In genomic region chr1:4022715-4023114, GRCh38 we compare ENCODE assay signal across 20 cellular contexts.
DNase-seq lines count a peak whose midpoint lies in the region; ATAC-seq, FAIRE-seq and TF ChIP-seq lines count a peak whose summit lies in the region.
"Had no signal": no experiment of that assay in that cellular context is flagged by ENCODE, and none has a peak within 500 bp of the region (broad histone marks: within the 10 kb centered on the region; RNA-seq: fewer than 3 reads in every experiment).

No MANE protein-coding gene starts in this region.

- H3K4me2 ChIP-seq in H1 (ENCODE audit: insufficient read depth in 1 of 2, low read depth in 2 of 2, low read length in 2 of 2) (no peak overlapping the region), neural progenitor cell (no peak overlapping the region)
- H3K4me2 ChIP-seq: A549 had no signal

- no peak overlapping the region for H4K5ac ChIP-seq in H1 (ENCODE audit: insufficient read length, low read depth, low read length)

- 0 out of 2 replicates have a peak overlapping the region, but pooled peaks have one; percentile 18 for H2BK5ac ChIP-seq in H1 (ENCODE audit: low read depth, low read length)

- no peak overlapping the region for H4K91ac ChIP-seq in H1 (replicated peaks; ENCODE audit: insufficient read length, low read length)

- no peak overlapping the region for H2BK120ac ChIP-seq in H1 (replicated peaks; ENCODE audit: low read depth, low read length)

- H2AFZ ChIP-seq in H1 (ENCODE audit: low read length) (no peak overlapping the region), neural progenitor cell (replicated peaks) (no peak overlapping the region)

- intact Hi-C loops in aorta (cut with DNase I), result no loop called here
- intact Hi-C loops in activated CD4-positive, alpha-beta memory T cell treated with anti-CD3 and anti-CD28 coated beads for 36 hours (cut with micrococcal nuclease), result no loop called here

- CTCF ChIA-PET in H1 (lab: Charles Lee; ENCODE audit: partially characterized antibody), result interaction anchor here (0.7 kb wide), 1 partner anchor 112 kb away, joined by 3 read pairs; no protein-coding TSS in a partner anchor
- CTCF ChIA-PET in activated CD4-positive, alpha-beta memory T cell treated with anti-CD3 and anti-CD28 coated beads for 36 hours (lab: Charles Lee), result no interaction called here

- H3K4me1 ChIP-seq in H1 (replicated peaks in 1 of 4; ENCODE audit: control insufficient read depth in 3 of 4, insufficient read depth in 4 of 4, low read length in 3 of 4) (peaks cover 0 to 6% (median 2%) of the 10 kb centered on the region in 4 experiments; a peak in 4 of 7 replicates), neural progenitor cell (peaks cover 7% of the 10 kb centered on the region), aorta (ENCODE audit: control insufficient read depth in 1 of 2, insufficient read depth in 2 of 2, low read length in 2 of 2) (no peaks in the 10 kb centered on the region)
- H3K4me1 ChIP-seq: A549 had no signal

- no peaks in the 10 kb centered on the region for H3K23me2 ChIP-seq in H1 (ENCODE audit: low read depth, low read length)

- H3K18ac ChIP-seq in H1 (ENCODE audit: extremely low read depth, low read length), result no peak overlapping the region; the same call in 1 of the 2 replicates

- no peak for TF ChIP-seq RAD21 in H1 (IDR thresholded peaks at IDR 0.05 in 1 of 2, conservative IDR thresholded peaks at IDR 0.05 in 1 of 2; ENCODE audit: low read depth in 2 of 2, low read length in 2 of 2)

- H4K8ac ChIP-seq in H1 (ENCODE audit: extremely low read depth, insufficient read depth, low read length), result 0 out of 2 replicates have a peak overlapping the region, but pooled peaks have one; percentile 40

- H2BK12ac ChIP-seq in H1 (ENCODE audit: low read depth, low read length), result no peak overlapping the region

- FAIRE-seq in H1 (lab: Jason Lieb, UNC), result no peak
- FAIRE-seq: A549, GM12878, HTR-8/SVneo had no signal

- POLR2A ChIA-PET in H1 (lab: Charles Lee; ENCODE audit: partially characterized antibody), result no interaction called here
- POLR2A ChIA-PET in activated CD4-positive, alpha-beta memory T cell treated with anti-CD3 and anti-CD28 coated beads for 36 hours (lab: Charles Lee), result no interaction called here

- peak; percentile 33 for DNase-seq in activated effector memory CD4-positive, alpha-beta T cell treated with anti-CD3 and anti-CD28 coated beads, Interleukin-2, amount 50 U/mL, for 16 hours
- DNase-seq in activated effector memory CD4-positive, alpha-beta T cell treated with Interleukin-2 at 50 U/mL for 16 hours, result no peak
- DNase-seq in H1 (ENCODE audit: low read depth in 1 of 2, low spot score in 2 of 2) (no peak), neural progenitor cell (ENCODE audit: low spot score) (no peak), aorta (no peak)
- DNase-seq in activated T-cell treated with anti-CD3 and anti-CD28 coated beads, Interleukin-2, amount 50 U/mL, for 24 hours, result no peak
- DNase-seq in activated CD4-positive, alpha-beta memory T cell treated with anti-CD3 and anti-CD28 coated beads for 36 hours, result no peak
- DNase-seq: AML-193; CD8-positive, alpha-beta memory T cell; COR-L47; DMS 273 treated with DMSO at 0.1 percent for 48 hours; DMS53; DND-41; EL; GOT3; H9 had no signal

- H3K4me3 ChIP-seq in H1 (ENCODE audit: extremely low read depth in 1 of 4, insufficient read depth in 2 of 4, low read depth in 3 of 4, low read length in 4 of 4) (no peak overlapping the region), neural progenitor cell (no peak overlapping the region), aorta (ENCODE audit: low read length in 2 of 2) (no peak overlapping the region)
- H3K4me3 ChIP-seq: A549, GM12878 had no signal

- no peaks in the 10 kb centered on the region for H3K36me3 Mint-ChIP-seq in neural progenitor cell
- no peaks in the 10 kb centered on the region for H3K36me3 Mint-ChIP-seq in activated T-cell treated with anti-CD3 and anti-CD28 coated beads, Interleukin-2, amount 50 U/mL, for 24 hours (ENCODE audit: low read depth)
- no peaks in the 10 kb centered on the region for H3K36me3 Mint-ChIP-seq in activated CD4-positive, alpha-beta memory T cell treated with anti-CD3 and anti-CD28 coated beads for 36 hours
- H3K36me3 Mint-ChIP-seq: CD8-positive, alpha-beta memory T cell had no signal

- no peak overlapping the region for H2BK15ac ChIP-seq in H1 (ENCODE audit: low read length)

- WGBS in H1 (ENCODE audit: extremely low coverage in 1 of 2, insufficient coverage in 1 of 2, insufficient read length in 1 of 2, insufficient replicate concordance in 2 of 2, low coverage in 1 of 2, low lambda C conversion rate in 2 of 2, missing lambda C conversion rate in 1 of 2), 2 experiments, result 89% methylated on average over 14 of the region's 14 CpGs; no CpG with 5 or more reads in 1 of the 2 experiments
- 80 to 84% methylated on average over 14 of the region's 14 CpGs for WGBS in aorta, 2 donors

- no peak overlapping the region for H3K14ac ChIP-seq in H1 (ENCODE audit: insufficient read length)

- no peak overlapping the region for H3K23ac ChIP-seq in H1 (ENCODE audit: insufficient read length)

- no peak overlapping the region for H3K56ac ChIP-seq in H1 (replicated peaks; ENCODE audit: insufficient read length, low read depth, low read length)

- no peaks in the 10 kb centered on the region for H3K9me3 ChIP-seq in H1 (ENCODE audit: insufficient read depth in 2 of 2, low read depth in 1 of 2, low read length in 1 of 2)
- no peaks in the 10 kb centered on the region for H3K9me3 ChIP-seq in neural progenitor cell (ENCODE audit: low read depth)
- no peaks in the 10 kb centered on the region for H3K9me3 ChIP-seq in aorta (ENCODE audit: control insufficient read depth, low read length)
- H3K9me3 ChIP-seq: A549 had no signal

- no peaks in the 10 kb centered on the region for H3K36me3 ChIP-seq in H1 (ENCODE audit: control insufficient read depth in 2 of 4, insufficient read depth in 4 of 4, low read length in 3 of 4)
- no peaks in the 10 kb centered on the region for H3K36me3 ChIP-seq in neural progenitor cell
- H3K36me3 ChIP-seq in aorta (ENCODE audit: control insufficient read depth in 1 of 2, insufficient read depth in 2 of 2, low read length in 1 of 2), result no peaks in the 10 kb centered on the region

- H3K27ac ChIP-seq in H1 (ENCODE audit: low read depth, low read length) (no peak overlapping the region), neural progenitor cell (no peak overlapping the region), aorta (ENCODE audit: low read depth in 1 of 2, low read length in 2 of 2) (no peak overlapping the region)
- H3K27ac ChIP-seq: 22Rv1, A549 had no signal

- TF ChIP-seq POLR2A in H1 (IDR thresholded peaks at IDR 0.05; ENCODE audit: control extremely low read depth in 1 of 2, low read depth in 2 of 2, low read length in 2 of 2), result no peak

- no peak overlapping the region for H3K27ac Mint-ChIP-seq in neural progenitor cell
- no peak overlapping the region for H3K27ac Mint-ChIP-seq in activated T-cell treated with anti-CD3 and anti-CD28 coated beads, Interleukin-2, amount 50 U/mL, for 24 hours
- H3K27ac Mint-ChIP-seq in activated CD4-positive, alpha-beta memory T cell treated with anti-CD3 and anti-CD28 coated beads for 36 hours, result no peak overlapping the region
- H3K27ac Mint-ChIP-seq: CD8-positive, alpha-beta memory T cell; H9 had no signal

- H3F3A ChIP-seq in neural progenitor cell (ENCODE audit: low read depth), result no peaks in the 10 kb centered on the region

- H2BK20ac ChIP-seq in H1 (ENCODE audit: low read length), result no peak overlapping the region

- TF ChIP-seq CTCF in H1 (IDR thresholded peaks at IDR 0.05; ENCODE audit: control extremely low read depth in 1 of 3, insufficient read depth in 1 of 3, low read depth in 1 of 3, low read length in 3 of 3), result no peak
- TF ChIP-seq CTCF in neural progenitor cell (IDR thresholded peaks at IDR 0.05), result no peak

- H3K4ac ChIP-seq in H1 (replicated peaks; ENCODE audit: insufficient read length, low read depth, low read length), result no peak overlapping the region

- peak overlapping the region; percentile 58 for H3K4me3 Mint-ChIP-seq in neural progenitor cell
- H3K4me3 Mint-ChIP-seq in activated T-cell treated with anti-CD3 and anti-CD28 coated beads, Interleukin-2, amount 50 U/mL, for 24 hours, result no peak overlapping the region
- no peak overlapping the region for H3K4me3 Mint-ChIP-seq in activated CD4-positive, alpha-beta memory T cell treated with anti-CD3 and anti-CD28 coated beads for 36 hours
- H3K4me3 Mint-ChIP-seq: CD8-positive, alpha-beta memory T cell; H9 had no signal

- no peak for TF ChIP-seq EP300 in H1 (IDR thresholded peaks at IDR 0.05; ENCODE audit: borderline replicate concordance in 1 of 2, low read depth in 2 of 2, low read length in 2 of 2)

- no peaks in the 10 kb centered on the region for H3K9me3 Mint-ChIP-seq in neural progenitor cell
- no peaks in the 10 kb centered on the region for H3K9me3 Mint-ChIP-seq in activated T-cell treated with anti-CD3 and anti-CD28 coated beads, Interleukin-2, amount 50 U/mL, for 24 hours
- no peaks in the 10 kb centered on the region for H3K9me3 Mint-ChIP-seq in activated CD4-positive, alpha-beta memory T cell treated with anti-CD3 and anti-CD28 coated beads for 36 hours
- H3K9me3 Mint-ChIP-seq: H9 had no signal

- H2AK5ac ChIP-seq in H1 (ENCODE audit: low read depth, low read length), result no peak overlapping the region

- H3K9ac ChIP-seq in H1 (replicated peaks in 1 of 4; ENCODE audit: extremely low read depth in 1 of 4, low read depth in 3 of 4, low read length in 3 of 4), result no peak overlapping the region
- no peak overlapping the region for H3K9ac ChIP-seq in neural progenitor cell

- no peaks in the 10 kb centered on the region; the same call in 1 of the 2 replicates for H3K79me1 ChIP-seq in H1 (ENCODE audit: low read depth, low read length)

- H3K27me3 ChIP-seq in H1 (replicated peaks in 1 of 4; ENCODE audit: control insufficient read depth in 3 of 4, extremely low read depth in 1 of 4, insufficient read depth in 3 of 4, low read length in 3 of 4) (0 out of 7 replicates have a peak, but pooled peaks cover 0 to under 1% (median 0%) of the 10 kb centered on the region in 4 experiments), neural progenitor cell (no peaks in the 10 kb centered on the region), aorta (ENCODE audit: control insufficient read depth in 1 of 2, insufficient read depth in 2 of 2, low read length in 1 of 2) (no peaks in the 10 kb centered on the region)

- H4K20me1 ChIP-seq in H1 (replicated peaks in 1 of 2; ENCODE audit: control insufficient read depth in 1 of 2, insufficient read depth in 2 of 2, low read length in 2 of 2) (no peaks in the 10 kb centered on the region), neural progenitor cell (ENCODE audit: low read depth) (no peaks in the 10 kb centered on the region)

- ATAC-seq in aorta (ENCODE audit: low FRiP score), result no peak
- ATAC-seq: A549, GM12878 had no signal

- no peaks in the 10 kb centered on the region for H3K79me2 ChIP-seq in H1 (ENCODE audit: control insufficient read depth in 1 of 2, insufficient read depth in 2 of 2, low read length in 2 of 2)
- no peaks in the 10 kb centered on the region for H3K79me2 ChIP-seq in neural progenitor cell (ENCODE audit: low read depth)

- H3K27me3 Mint-ChIP-seq in neural progenitor cell (ENCODE audit: insufficient read depth, low read depth), result peaks cover 10% of the 10 kb centered on the region
- H3K27me3 Mint-ChIP-seq in activated T-cell treated with anti-CD3 and anti-CD28 coated beads, Interleukin-2, amount 50 U/mL, for 24 hours, result peaks cover 19% of the 10 kb centered on the region
- H3K27me3 Mint-ChIP-seq in activated CD4-positive, alpha-beta memory T cell treated with anti-CD3 and anti-CD28 coated beads for 36 hours, result peaks cover 10% of the 10 kb centered on the region

- H3K4me1 Mint-ChIP-seq in neural progenitor cell, result no peaks in the 10 kb centered on the region
- H3K4me1 Mint-ChIP-seq in activated T-cell treated with anti-CD3 and anti-CD28 coated beads, Interleukin-2, amount 50 U/mL, for 24 hours (ENCODE audit: low read depth), result peaks cover 6% of the 10 kb centered on the region
- no peaks in the 10 kb centered on the region for H3K4me1 Mint-ChIP-seq in activated CD4-positive, alpha-beta memory T cell treated with anti-CD3 and anti-CD28 coated beads for 36 hours (ENCODE audit: low read depth)
- H3K4me1 Mint-ChIP-seq: CD8-positive, alpha-beta memory T cell had no signal
